Comparison of ENCODE assay signal across 8 cellular contexts in genomic region chr12:82517027-82517426, GRCh38.
DNase-seq lines count a peak whose midpoint lies in the region; ATAC-seq and TF ChIP-seq lines count a peak whose summit lies in the region.

No MANE protein-coding gene starts in this region.

- H3K27me3 ChIP-seq in hepatocyte = no peaks in the 10 kb centered on the region

- H3K4me1 ChIP-seq in hepatocyte (ENCODE audit: insufficient read depth) = no peaks in the 10 kb centered on the region

- no peaks in the 10 kb centered on the region for H3K79me2 ChIP-seq in hepatocyte

- H3K4me2 ChIP-seq in hepatocyte = no peak overlapping the region

- H3K36me3 ChIP-seq in hepatocyte (replicated peaks; ENCODE audit: insufficient read depth, low read depth) = no peaks in the 10 kb centered on the region

- no peak overlapping the region for H2AFZ ChIP-seq in hepatocyte

- no peaks in the 10 kb centered on the region for H3K9me3 ChIP-seq in hepatocyte (ENCODE audit: low read depth)

- DNase-seq in HEK293T (ENCODE audit: extremely low spot score) = peak; percentile 37
- DNase-seq in NCI-H146 treated with DMSO at 0.1 percent for 48 hours (lab: John Stamatoyannopoulos, UW; ENCODE audit: unreplicated experiment) = peak; percentile 9
- DNase-seq in hepatocyte (ENCODE audit: low spot score) = peak; percentile 7
- DNase-seq in activated CD4-positive, alpha-beta T cell treated with anti-CD3 and anti-CD28 coated beads, Interleukin-2, amount 50 U/mL, for 1 hour = no peak
- no peak for DNase-seq in NCI-H1436 (lab: John Stamatoyannopoulos, UW)
- no peak for DNase-seq in activated T-cell treated with anti-CD3 and anti-CD28 coated beads, Interleukin-2, amount 50 U/mL, for 1 hour
- no peak for DNase-seq in omental fat pad (ENCODE audit: low spot score)

- H3K9me2 ChIP-seq in hepatocyte (replicated peaks; ENCODE audit: insufficient read depth) = no peaks in the 10 kb centered on the region

- POLR2A ChIA-PET in HEK293T (lab: Yijun Ruan, JAX) = no interaction called here

- no peaks in the 10 kb centered on the region for H4K20me1 ChIP-seq in hepatocyte (ENCODE audit: insufficient read depth, poor library complexity, severe bottlenecking)

- CTCF ChIA-PET in HEK293T (lab: Yijun Ruan, JAX) = no interaction called here

- TF ChIP-seq CTCF in hepatocyte (IDR thresholded peaks at IDR 0.05; ENCODE audit: poor library complexity) = peak; percentile 27
- no peak for TF ChIP-seq CTCF in omental fat pad (IDR thresholded peaks at IDR 0.05)

- H3K27ac ChIP-seq in hepatocyte = no peak overlapping the region

- H3K4me3 ChIP-seq in hepatocyte = no peak overlapping the region

- ATAC-seq in GM18511 (IDR thresholded peaks at IDR 0.05; ENCODE audit: unreplicated experiment) (peak; percentile 85), omental fat pad (ENCODE audit: low FRiP score) (no peak)

TF ChIP-seq in HEK293T, 16 proteins besides CTCF, POLR2A, EP300 and RAD21:
- TF ChIP-seq FOXK2 (IDR thresholded peaks at IDR 0.05) = no peak
- no peak for TF ChIP-seq BHLHE40 (IDR thresholded peaks at IDR 0.05; ENCODE audit: borderline replicate concordance)
- no peak for TF ChIP-seq L3MBTL2 (conservative IDR thresholded peaks at IDR 0.05)
- no peak for TF ChIP-seq FOXM1 (IDR thresholded peaks at IDR 0.05; ENCODE audit: borderline replicate concordance)

Comparison
In these comparisons a context has a peak if more than half of its experiments do, and no peak if none do; other contexts are left out.
1. DNase-seq: peak in HEK293T (single experiment), NCI-H146 treated with DMSO at 0.1 percent for 48 hours (single experiment) and hepatocyte (single experiment); none in activated CD4-positive, alpha-beta T cell treated with anti-CD3 and anti-CD28 coated beads, Interleukin-2, amount 50 U/mL, for 1 hour (single experiment), NCI-H1436 (single experiment), activated T-cell treated with anti-CD3 and anti-CD28 coated beads, Interleukin-2, amount 50 U/mL, for 1 hour (single experiment) and omental fat pad (single experiment).